17 cellular contexts compared by ENCODE assay signal in genomic region chr6:1987640-1988039, GRCh38.
DNase-seq lines count a peak whose midpoint lies in the region; ATAC-seq, FAIRE-seq and TF ChIP-seq lines count a peak whose summit lies in the region.
"Had no signal": no experiment of that assay in that cellular context is flagged by ENCODE, and none has a peak within 500 bp of the region (broad histone marks: within the 10 kb centered on the region; RNA-seq: fewer than 3 reads in every experiment).

No MANE protein-coding gene starts in this region.

- ATAC-seq in stimulated activated effector memory CD8-positive, alpha-beta T cell treated with anti-CD3 and anti-CD28 coated beads, Interleukin-12 subunit alpha, Interleukin-12 subunit beta, amount 100 ng/mL, for 72 hours, result no peak

- H3K36me3 Mint-ChIP-seq in stimulated activated effector memory CD8-positive, alpha-beta T cell treated with anti-CD3 and anti-CD28 coated beads, Interleukin-12 subunit alpha, Interleukin-12 subunit beta, amount 100 ng/mL, for 72 hours, result no peaks in the 10 kb centered on the region
- H3K36me3 Mint-ChIP-seq in immature natural killer cell, result peaks cover 5 to 13% (median 9%) of the 10 kb centered on the region in 3 donors

- no peak overlapping the region for H3K4me3 Mint-ChIP-seq in stimulated activated effector memory CD8-positive, alpha-beta T cell treated with anti-CD3 and anti-CD28 coated beads, Interleukin-12 subunit alpha, Interleukin-12 subunit beta, amount 100 ng/mL, for 72 hours
- H3K4me3 Mint-ChIP-seq in immature natural killer cell, result no peak overlapping the region
- H3K4me3 Mint-ChIP-seq: activated B cell treated with CpG ODN at 0.5 μM for 24 hours; activated naive CD4-positive, alpha-beta T cell treated with anti-CD3 and anti-CD28 coated beads, Interleukin-2, amount 50 U/mL, for 24 hours; CD4-positive, CD25-positive, alpha-beta regulatory T cell; dendritic cell treated with granulocyte-macrophage colony-stimulating factor and Interleukin-4, amounts not matched to agents 40 ng/mL and 50 ng/mL, for 4 days; IgD-negative memory B cell; neural crest cell had no signal

- H3K36me3 ChIP-seq in bronchial epithelial cell (ENCODE audit: control insufficient read depth, insufficient read depth, low read length) (no peaks in the 10 kb centered on the region), kidney epithelial cell (ENCODE audit: control insufficient read depth, insufficient read depth, low read length) (no peaks in the 10 kb centered on the region)

- DNase-seq in DMS53 treated with DMSO at 0.1 percent for 48 hours (lab: John Stamatoyannopoulos, UW; ENCODE audit: unreplicated experiment) (peak; percentile 28), LHCN-M2 (ENCODE audit: low read depth) (peak; percentile 76), bronchial epithelial cell (ENCODE audit: low read depth) (peak; percentile 87), kidney epithelial cell (ENCODE audit: low read depth) (peak; percentile 14), cortex of kidney (lab: John Stamatoyannopoulos, UW) (no peak), immature natural killer cell (no peak), middle frontal gyrus (ENCODE audit: extremely low spot score, low spot score) (no peak)
- DNase-seq in stimulated activated effector memory CD8-positive, alpha-beta T cell treated with anti-CD3 and anti-CD28 coated beads, Interleukin-12 subunit alpha, Interleukin-12 subunit beta, amount 100 ng/mL, for 72 hours (ENCODE audit: low spot score in 2 of 2), result no peak
- DNase-seq: activated B cell treated with CpG ODN at 0.5 μM for 24 hours; activated CD8-positive, alpha-beta memory T cell treated with anti-CD3 and anti-CD28 coated beads, Interleukin-2, amount 50 U/mL, for 4 hours; CD4-positive, CD25-positive, alpha-beta regulatory T cell; NCI-H1694 treated with DMSO at 0.1 percent for 48 hours had no signal

- no peak for FAIRE-seq in bronchial epithelial cell (lab: Jason Lieb, UNC)

- no peak for TF ChIP-seq CTCF in bronchial epithelial cell (IDR thresholded peaks at IDR 0.05; ENCODE audit: insufficient read depth, low read length, severe bottlenecking)
- TF ChIP-seq CTCF in kidney epithelial cell (IDR thresholded peaks at IDR 0.05; ENCODE audit: insufficient read depth, low read length, poor library complexity, severe bottlenecking), result no peak

- H3K27me3 ChIP-seq in bronchial epithelial cell (ENCODE audit: control insufficient read depth, insufficient read depth, low read length) (no peaks in the 10 kb centered on the region), kidney epithelial cell (ENCODE audit: control insufficient read depth, insufficient read depth, low read length) (no peaks in the 10 kb centered on the region)

- no peak overlapping the region for H3K27ac Mint-ChIP-seq in stimulated activated effector memory CD8-positive, alpha-beta T cell treated with anti-CD3 and anti-CD28 coated beads, Interleukin-12 subunit alpha, Interleukin-12 subunit beta, amount 100 ng/mL, for 72 hours
- no peak overlapping the region for H3K27ac Mint-ChIP-seq in immature natural killer cell
- H3K27ac Mint-ChIP-seq: activated B cell treated with CpG ODN at 0.5 μM for 24 hours; activated naive CD4-positive, alpha-beta T cell treated with anti-CD3 and anti-CD28 coated beads, Interleukin-2, amount 50 U/mL, for 24 hours; CD4-positive, CD25-positive, alpha-beta regulatory T cell; dendritic cell treated with granulocyte-macrophage colony-stimulating factor and Interleukin-4, amounts not matched to agents 40 ng/mL and 50 ng/mL, for 4 days; IgD-negative memory B cell had no signal

- H3K4me1 Mint-ChIP-seq in stimulated activated effector memory CD8-positive, alpha-beta T cell treated with anti-CD3 and anti-CD28 coated beads, Interleukin-12 subunit alpha, Interleukin-12 subunit beta, amount 100 ng/mL, for 72 hours, result no peaks in the 10 kb centered on the region
- H3K4me1 Mint-ChIP-seq in immature natural killer cell, result no peaks in the 10 kb centered on the region
- H3K4me1 Mint-ChIP-seq: activated B cell treated with CpG ODN at 0.5 μM for 24 hours; activated naive CD4-positive, alpha-beta T cell treated with anti-CD3 and anti-CD28 coated beads, Interleukin-2, amount 50 U/mL, for 24 hours; CD4-positive, CD25-positive, alpha-beta regulatory T cell had no signal

- H3K9me3 Mint-ChIP-seq in stimulated activated effector memory CD8-positive, alpha-beta T cell treated with anti-CD3 and anti-CD28 coated beads, Interleukin-12 subunit alpha, Interleukin-12 subunit beta, amount 100 ng/mL, for 72 hours, result peaks cover 10% of the 10 kb centered on the region
- H3K9me3 Mint-ChIP-seq in immature natural killer cell, result peaks cover 0 to 8% (median 4%) of the 10 kb centered on the region in 6 donors

- H3K4me3 ChIP-seq in bronchial epithelial cell (ENCODE audit: low read depth, low read length) (no peak overlapping the region), kidney epithelial cell (ENCODE audit: low read depth, low read length) (no peak overlapping the region)
- H3K4me3 ChIP-seq: skin epidermis had no signal

- H3K27me3 Mint-ChIP-seq in immature natural killer cell (ENCODE audit: low read depth in 3 of 3), result no peaks in the 10 kb centered on the region
- H3K27me3 Mint-ChIP-seq: activated B cell treated with CpG ODN at 0.5 μM for 24 hours; activated naive CD4-positive, alpha-beta T cell treated with anti-CD3 and anti-CD28 coated beads, Interleukin-2, amount 50 U/mL, for 24 hours; CD4-positive, CD25-positive, alpha-beta regulatory T cell; dendritic cell treated with granulocyte-macrophage colony-stimulating factor and Interleukin-4, amounts not matched to agents 40 ng/mL and 50 ng/mL, for 4 days; IgD-negative memory B cell had no signal

Comparison
In these comparisons a context has a peak if more than half of its experiments do, and no peak if none do; other contexts are left out.
1. DNase-seq: peak in DMS53 treated with DMSO at 0.1 percent for 48 hours (single experiment), LHCN-M2 (single experiment), bronchial epithelial cell (single experiment) and kidney epithelial cell (single experiment); none in stimulated activated effector memory CD8-positive, alpha-beta T cell treated with anti-CD3 and anti-CD28 coated beads, Interleukin-12 subunit alpha, Interleukin-12 subunit beta, amount 100 ng/mL, for 72 hours (0 of 2), cortex of kidney (single experiment), immature natural killer cell (0 of 3) and middle frontal gyrus (single experiment).